2 cellular contexts compared by ENCODE assay signal in genomic region chr2:177636672-177637071, GRCh38.
TF ChIP-seq lines count a peak whose summit lies in the region.

No MANE protein-coding gene starts in this region.

TF ChIP-seq in GM23338, 12 proteins besides CTCF, POLR2A, EP300 and RAD21 (continued from another document):
- no peak for TF ChIP-seq ETS1 (IDR thresholded peaks at IDR 0.05)
- TF ChIP-seq EZH2 (IDR thresholded peaks at IDR 0.05; ENCODE audit: low read depth, unreplicated experiment), result no peak
- no peak for TF ChIP-seq NANOG (IDR thresholded peaks at IDR 0.05; ENCODE audit: borderline replicate concordance)
- no peak for TF ChIP-seq JUNB (IDR thresholded peaks at IDR 0.05; ENCODE audit: unreplicated experiment)
- no peak for TF ChIP-seq REST (IDR thresholded peaks at IDR 0.05; ENCODE audit: unreplicated experiment)

TF ChIP-seq in K562, 482 proteins besides CTCF, POLR2A, EP300 and RAD21 (continued from another document):
- TF ChIP-seq DEAF1 (CRISPR knock-in tag; IDR thresholded peaks at IDR 0.05) (peak; percentile 33; the same call in 1 of the 2 replicates), CTBP1 (IDR thresholded peaks at IDR 0.05; ENCODE audit: borderline replicate concordance) (peak; percentile 50; the same call in 1 of the 2 replicates), GATA2 (CRISPR knock-in tag; IDR thresholded peaks at IDR 0.05) (peak; percentile 59), SMC3 (conservative IDR thresholded peaks at IDR 0.05; ENCODE audit: insufficient read depth, low read depth, low read length) (0 out of 2 replicates have a peak, but pooled peaks have one; percentile 26), THRAP3 (IDR thresholded peaks at IDR 0.05; ENCODE audit: borderline replicate concordance) (no peak), RCOR1 (IDR thresholded peaks at IDR 0.05; ENCODE audit: borderline replicate concordance in 1 of 2, low read depth in 2 of 2, low read length in 2 of 2) (peak in 1 of 2 experiments; percentile 16; a peak in 1 of 4 replicates)
